In the genomic region with DNA sequence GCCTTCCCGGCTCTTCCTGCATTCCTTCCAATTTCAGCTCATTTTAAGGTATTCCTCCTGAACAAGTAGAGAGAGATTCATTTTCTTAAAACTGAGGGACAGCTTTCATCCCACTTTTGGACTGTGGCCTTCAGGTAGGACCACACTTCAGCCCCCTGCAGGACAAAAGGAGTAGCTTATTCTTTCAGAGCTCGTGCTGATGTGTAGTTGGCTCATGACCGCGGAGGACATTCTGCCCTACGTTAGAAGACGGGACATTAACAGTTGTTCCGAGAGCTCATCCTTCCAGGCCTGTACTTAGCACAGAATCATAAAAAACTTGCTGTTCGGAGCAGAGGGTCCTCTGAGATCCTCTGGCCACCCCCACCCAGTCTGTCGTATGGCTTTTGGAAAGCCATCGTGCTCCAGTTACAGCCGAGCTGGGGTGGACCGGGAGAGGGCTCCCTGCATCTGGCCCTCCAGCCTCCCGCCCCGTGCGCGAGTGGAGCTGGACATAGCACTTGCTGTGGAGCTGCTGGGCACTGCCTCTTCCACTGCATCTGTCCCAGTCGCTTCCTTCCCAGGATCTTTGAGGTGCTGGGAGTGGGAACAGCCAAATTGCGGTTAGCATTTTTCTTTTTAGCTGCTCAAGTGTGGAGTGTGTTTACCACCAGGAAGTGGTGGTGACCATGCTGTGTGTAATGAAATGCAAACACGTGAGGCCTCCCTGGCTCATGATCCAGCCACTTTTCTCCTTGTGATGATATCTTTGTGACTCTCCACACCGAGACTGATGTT, we compare ENCODE assay signal across 1 cellular context.
TF ChIP-seq lines count a peak whose summit lies in the region.

No MANE protein-coding gene starts in this region.

TF ChIP-seq in WTC11, 78 proteins besides CTCF, POLR2A, EP300 and RAD21 (continued from another document):
- TF ChIP-seq NFYB (CRISPR knock-in tag; conservative IDR thresholded peaks at IDR 0.05; ENCODE audit: low read depth) (no peak), ZNF416 (CRISPR knock-in tag; IDR thresholded peaks at IDR 0.05) (no peak), NR2C2 (CRISPR knock-in tag; IDR thresholded peaks at IDR 0.05) (no peak), CREB1 (CRISPR knock-in tag; IDR thresholded peaks at IDR 0.05) (no peak), ZNF138 (CRISPR knock-in tag; conservative IDR thresholded peaks at IDR 0.05) (no peak)
- TF ChIP-seq, protein P1, sequence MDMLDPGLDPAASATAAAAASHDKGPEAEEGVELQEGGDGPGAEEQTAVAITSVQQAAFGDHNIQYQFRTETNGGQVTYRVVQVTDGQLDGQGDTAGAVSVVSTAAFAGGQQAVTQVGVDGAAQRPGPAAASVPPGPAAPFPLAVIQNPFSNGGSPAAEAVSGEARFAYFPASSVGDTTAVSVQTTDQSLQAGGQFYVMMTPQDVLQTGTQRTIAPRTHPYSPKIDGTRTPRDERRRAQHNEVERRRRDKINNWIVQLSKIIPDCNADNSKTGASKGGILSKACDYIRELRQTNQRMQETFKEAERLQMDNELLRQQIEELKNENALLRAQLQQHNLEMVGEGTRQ (CRISPR knock-in tag; IDR thresholded peaks at IDR 0.05), result no peak
- TF ChIP-seq, protein P2, sequence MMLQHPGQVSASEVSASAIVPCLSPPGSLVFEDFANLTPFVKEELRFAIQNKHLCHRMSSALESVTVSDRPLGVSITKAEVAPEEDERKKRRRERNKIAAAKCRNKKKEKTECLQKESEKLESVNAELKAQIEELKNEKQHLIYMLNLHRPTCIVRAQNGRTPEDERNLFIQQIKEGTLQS (CRISPR knock-in tag; conservative IDR thresholded peaks at IDR 0.05), result no peak
